ENCODE assay signal across 18 cellular contexts in the genomic region with DNA sequence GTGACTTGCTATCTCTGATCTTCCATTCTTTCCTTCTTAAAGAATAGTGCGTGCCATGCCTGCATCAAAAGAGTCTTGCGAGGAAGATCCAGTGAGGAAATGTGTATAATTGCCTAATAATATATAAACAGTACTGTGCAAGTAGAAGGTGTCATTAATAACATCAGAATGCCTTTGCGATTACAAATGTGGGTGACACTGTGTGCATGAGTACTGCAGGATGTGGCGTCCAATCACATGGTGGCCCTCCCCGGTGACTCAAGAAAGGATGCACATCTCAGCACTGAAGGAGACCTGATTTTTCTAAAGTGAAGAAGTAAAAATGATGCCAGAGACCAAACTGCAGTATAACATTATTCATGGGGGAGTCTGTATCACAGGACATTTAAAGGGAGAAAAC.
DNase-seq lines count a peak whose midpoint lies in the region; FAIRE-seq and TF ChIP-seq lines count a peak whose summit lies in the region.
"Had no signal": no experiment of that assay in that cellular context is flagged by ENCODE, and none has a peak within 500 bp of the region (broad histone marks: within the 10 kb centered on the region; RNA-seq: fewer than 3 reads in every experiment).

No MANE protein-coding gene starts in this region.

- no peak for TF ChIP-seq CTCF in AG10803 (conservative IDR thresholded peaks at IDR 0.05; ENCODE audit: low read length)
- no peak for TF ChIP-seq CTCF in VCaP (conservative IDR thresholded peaks at IDR 0.05)
- TF ChIP-seq CTCF in fibroblast of mammary gland (conservative IDR thresholded peaks at IDR 0.05; ENCODE audit: control insufficient read depth, insufficient read depth, low read depth, low read length): no peak

- DNase-seq in AG10803 (ENCODE audit: low read depth): peak; percentile 35
- DNase-seq in H54 (ENCODE audit: insufficient read length, low spot score): no peak
- DNase-seq in fibroblast of mammary gland (ENCODE audit: low read depth): peak; percentile 30
- DNase-seq in pons (ENCODE audit: low spot score): no peak
- no peak for DNase-seq in T1000 (lab: John Stamatoyannopoulos, UW)
- DNase-seq in mesenteric fat pad (ENCODE audit: low spot score): no peak
- DNase-seq in stimulated activated CD4-positive, alpha-beta T cell treated with anti-CD3 and anti-CD28 coated beads, Interleukin-2, amount 100 ng/mL, for 48 hours: no peak
- DNase-seq: effector memory CD4-positive, alpha-beta T cell; foreskin keratinocyte; left ventricle myocardium inferior; NCI-H1048; NCI-H774; ovary; stimulated activated CD4-positive, alpha-beta T cell treated with anti-CD3 and anti-CD28 coated beads, Interleukin-4, amount 100 ng/mL, for 24 hours; stimulated activated CD8-positive, alpha-beta memory T cell treated with anti-CD3 and anti-CD28 coated beads, Interleukin-4, amount 100 ng/mL, for 48 hours had no signal

- peak; percentile 81 for FAIRE-seq in H54 (lab: Jason Lieb, UNC)
- FAIRE-seq: HepG2 had no signal

- peak overlapping the region; percentile 43; the same call in 1 of the 2 replicates for H3K27ac ChIP-seq in VCaP
- H3K27ac ChIP-seq: foreskin keratinocyte, left ventricle myocardium inferior, ovary, thoracic aorta had no signal

- no peak for TF ChIP-seq POLR2A in H54 (IDR thresholded peaks at IDR 0.05; ENCODE audit: low read depth, low read length)

- H3K4me3 ChIP-seq in AG10803 (ENCODE audit: low read length) (no peak overlapping the region), fibroblast of mammary gland (ENCODE audit: control insufficient read depth, low read depth, low read length) (no peak overlapping the region)
- H3K4me3 ChIP-seq: left ventricle myocardium inferior, ovary, thoracic aorta had no signal

Comparison
In these comparisons a context has a peak if more than half of its experiments do, and no peak if none do; other contexts are left out.
1. DNase-seq: peak in AG10803 (single experiment) and fibroblast of mammary gland (single experiment); none in H54 (single experiment), pons (single experiment), T1000 (single experiment), mesenteric fat pad (single experiment) and stimulated activated CD4-positive, alpha-beta T cell treated with anti-CD3 and anti-CD28 coated beads, Interleukin-2, amount 100 ng/mL, for 48 hours (0 of 2).